Comparison of ENCODE assay signal across 9 cellular contexts in genomic region chr10:117168135-117168674, GRCh38. TPM values are rescaled to one million over a fixed set of nuclear protein-coding genes. Genes with fewer than 3 reads are reported as not detected.
DNase-seq lines count a peak whose midpoint lies in the region; ATAC-seq lines count a peak whose summit lies in the region.
"Had no signal": no experiment of that assay in that cellular context is flagged by ENCODE, and none has a peak within 500 bp of the region (broad histone marks: within the 10 kb centered on the region; RNA-seq: fewer than 3 reads in every experiment).

No MANE protein-coding gene starts in this region.

- H3K36me3 Mint-ChIP-seq in activated CD4-positive, alpha-beta memory T cell treated with anti-CD3 and anti-CD28 coated beads for 36 hours: no peaks in the 10 kb centered on the region

- H3K9me3 Mint-ChIP-seq in activated CD4-positive, alpha-beta memory T cell treated with anti-CD3 and anti-CD28 coated beads for 36 hours: no peaks in the 10 kb centered on the region

- peak; percentile 90 for ATAC-seq in HG02642 (IDR thresholded peaks at IDR 0.05; ENCODE audit: poor library complexity, unreplicated experiment)

- H3K4me3 Mint-ChIP-seq in activated CD4-positive, alpha-beta memory T cell treated with anti-CD3 and anti-CD28 coated beads for 36 hours: no peak overlapping the region

- CTCF ChIA-PET in activated CD4-positive, alpha-beta memory T cell treated with anti-CD3 and anti-CD28 coated beads for 36 hours (lab: Charles Lee): interaction anchor here (0.6 to 5.0 kb wide), 28 partner anchors 11 to 1472 kb away, joined by 3 to 43 read pairs (median 4); partner anchors contain the start of gene ENO4

- no peak overlapping the region for H3K27ac Mint-ChIP-seq in activated CD4-positive, alpha-beta memory T cell treated with anti-CD3 and anti-CD28 coated beads for 36 hours

- POLR2A ChIA-PET in activated CD4-positive, alpha-beta memory T cell treated with anti-CD3 and anti-CD28 coated beads for 36 hours (lab: Charles Lee): no interaction called here

- intact Hi-C loops in activated CD4-positive, alpha-beta memory T cell treated with anti-CD3 and anti-CD28 coated beads for 36 hours (cut with micrococcal nuclease): loop anchor here (1.0 kb wide), 2 partner anchors 8 to 371 kb away; no protein-coding TSS in a partner anchor

- DNase-seq in NCI-H1092 treated with DMSO at 0.1 percent for 48 hours (lab: John Stamatoyannopoulos, UW) (peak; percentile 15), NCI-H1092 (lab: John Stamatoyannopoulos, UW) (no peak), NCI-H146 (lab: John Stamatoyannopoulos, UW) (peak; percentile 50), medulla oblongata (ENCODE audit: extremely low spot score) (peak; percentile 63)
- peak; percentile 75 for DNase-seq in activated CD4-positive, alpha-beta memory T cell treated with anti-CD3 and anti-CD28 coated beads for 36 hours
- DNase-seq in effector CD4-positive, alpha-beta T cell: peak; percentile 50
- peak; percentile 14 to 18 for DNase-seq in stimulated activated CD8-positive, alpha-beta memory T cell treated with anti-CD3 and anti-CD28 coated beads, Interleukin-15, amount 100 ng/mL, for 4 hours (ENCODE audit: low read depth in 2 of 2)

- H3K27me3 Mint-ChIP-seq in activated CD4-positive, alpha-beta memory T cell treated with anti-CD3 and anti-CD28 coated beads for 36 hours: peaks cover 78% of the 10 kb centered on the region

- H3K4me1 Mint-ChIP-seq in activated CD4-positive, alpha-beta memory T cell treated with anti-CD3 and anti-CD28 coated beads for 36 hours (ENCODE audit: low read depth): peaks cover 32% of the 10 kb centered on the region

RNA-seq across cellular contexts. Expression of gene KCNK18, which starts 29.1 kb away (rescaled TPM):
- not detected for total RNA-seq in activated CD4-positive, alpha-beta memory T cell treated with anti-CD3 and anti-CD28 coated beads for 36 hours
- total RNA-seq: subcutaneous adipose tissue had no signal

RNA-seq across cellular contexts. Expression of gene VAX1, which starts 30.1 kb away (rescaled TPM):
- not detected for total RNA-seq in activated CD4-positive, alpha-beta memory T cell treated with anti-CD3 and anti-CD28 coated beads for 36 hours
- total RNA-seq: subcutaneous adipose tissue had no signal
